22 cellular contexts compared by ENCODE assay signal in genomic region chr3:157624801-157625200, GRCh38.
DNase-seq lines count a peak whose midpoint lies in the region; ATAC-seq, FAIRE-seq and TF ChIP-seq lines count a peak whose summit lies in the region.
"Had no signal": no experiment of that assay in that cellular context is flagged by ENCODE, and none has a peak within 500 bp of the region (broad histone marks: within the 10 kb centered on the region; RNA-seq: fewer than 3 reads in every experiment).

No MANE protein-coding gene starts in this region.

- H3K4me2 ChIP-seq in PC-3 (ENCODE audit: low read length): no peak overlapping the region
- no peak overlapping the region for H3K4me2 ChIP-seq in K562 (ENCODE audit: insufficient read depth, low read length)

- H3K4me3 ChIP-seq in PC-3 (ENCODE audit: low read length): no peak overlapping the region
- H3K4me3 ChIP-seq in K562: no peak overlapping the region
- H3K4me3 ChIP-seq: GM23248, HAP-1 had no signal

- WGBS in K562 (ENCODE audit: insufficient coverage, low coverage, missing lambda C conversion rate): 0% methylated on average over 2 of the region's 2 CpGs

- in situ Hi-C loops in K562 (cut with MboI): loop anchor here (25.0 kb wide), 1 partner anchor 1162 kb away; no protein-coding TSS in a partner anchor

- intact Hi-C loops in PC-3 (cut with micrococcal nuclease): no loop called here
- intact Hi-C loops in K562 (cut with micrococcal nuclease): loop anchor here (10.0 kb wide), 1 partner anchor 440 kb away; no protein-coding TSS in a partner anchor

- DNase-seq in HCEC 1CT (peak; percentile 46), PC-3 (peak; percentile 55), K562 (ENCODE audit: extremely low read depth in 1 of 4, low spot score in 3 of 4) (no peak), HuH-7.5 (ENCODE audit: low spot score) (no peak), NCI-H345 (lab: John Stamatoyannopoulos, UW) (no peak), mucosa of gallbladder (ENCODE audit: low spot score) (no peak)
- DNase-seq: ACHN; BE2C; C1 segment of cervical spinal cord; CD4-positive, CD25-positive, alpha-beta regulatory T cell; CD8-positive, alpha-beta memory T cell; COR-L47; DMS 273 treated with DMSO at 0.1 percent for 48 hours; DMS53; DND-41; GDM1; GM23248 had no signal

- no peaks in the 10 kb centered on the region for H3K9me2 ChIP-seq in PC-3 (replicated peaks; ENCODE audit: low read length)

- BruUV-seq in PC-3 (replicated peaks; lab: Mats Ljungman, UMichigan): no TSS peak
- BruUV-seq in K562 (replicated peaks; lab: Mats Ljungman, UMichigan): no TSS peak

- H3K9ac ChIP-seq in PC-3 (ENCODE audit: low read length) (no peak overlapping the region), K562 (ENCODE audit: insufficient read depth in 1 of 2, low read depth in 2 of 2, low read length in 2 of 2) (no peak overlapping the region)
- H3K9ac ChIP-seq: GM23248 had no signal

- ATAC-seq in PC-3 (peak; percentile 35), K562 (no peak), HG03378 (IDR thresholded peaks at IDR 0.05; ENCODE audit: unreplicated experiment) (no peak)

- FAIRE-seq in K562 (lab: Jason Lieb, UNC): no peak
- FAIRE-seq: A204.1, GM12892, GM18507 had no signal

- H3K27me3 ChIP-seq in PC-3 (ENCODE audit: low read length) (no peaks in the 10 kb centered on the region), K562 (ENCODE audit: control insufficient read depth in 2 of 2, insufficient read depth in 2 of 2, low read length in 2 of 2) (peaks cover 0 to 6% of the 10 kb centered on the region in 2 experiments; a peak in 3 of 5 replicates)
- H3K27me3 ChIP-seq: BE2C had no signal

- CTCF ChIA-PET in PC-3 (lab: Charles Lee) (no interaction called here), K562 (lab: Yijun Ruan, JAX; ENCODE audit: low intra/inter-chr PET ratio) (no interaction called here)

- no peak overlapping the region for H3K27ac ChIP-seq in PC-3 (ENCODE audit: low read length)
- H3K27ac ChIP-seq in K562 (ENCODE audit: extremely low read depth, low read depth, low read length): no peak overlapping the region
- H3K27ac ChIP-seq: GM23248 had no signal

- H3K9me1 ChIP-seq in K562 (ENCODE audit: control insufficient read depth, insufficient read depth, low read length): no peaks in the 10 kb centered on the region

- H4K20me1 ChIP-seq in PC-3 (ENCODE audit: low read length): no peaks in the 10 kb centered on the region
- no peaks in the 10 kb centered on the region for H4K20me1 ChIP-seq in K562 (replicated peaks; ENCODE audit: control insufficient read depth, insufficient read depth, low read length)

- TF ChIP-seq POLR2A in K562 (conservative IDR thresholded peaks at IDR 0.05): no peak

- no peak for TF ChIP-seq EP300 in K562 (IDR thresholded peaks at IDR 0.05; ENCODE audit: low read length)

- H3K9me3 ChIP-seq in PC-3 (ENCODE audit: low read length) (no peaks in the 10 kb centered on the region), K562 (replicated peaks; ENCODE audit: control insufficient read depth, insufficient read depth, low read depth, low read length) (no peaks in the 10 kb centered on the region)
- H3K9me3 ChIP-seq: BE2C, HAP-1 had no signal

- POLR2A ChIA-PET in PC-3 (lab: Charles Lee; ENCODE audit: unreplicated experiment) (no interaction called here), K562 (lab: Yijun Ruan, JAX) (no interaction called here)

- no peaks in the 10 kb centered on the region for H3F3A ChIP-seq in PC-3 (ENCODE audit: low read length, unreplicated experiment)

- H3K79me2 ChIP-seq in PC-3 (ENCODE audit: low read length) (no peaks in the 10 kb centered on the region), K562 (ENCODE audit: control insufficient read depth, insufficient read depth, low read length) (no peaks in the 10 kb centered on the region)

- TF ChIP-seq CTCF in PC-3 (conservative IDR thresholded peaks at IDR 0.05; ENCODE audit: low read depth, low read length) (no peak), K562 (IDR thresholded peaks at IDR 0.05 in 2 of 3, conservative IDR thresholded peaks at IDR 0.05 in 1 of 3; ENCODE audit: insufficient read depth in 2 of 3, low read depth in 1 of 3, low read length in 3 of 3) (no peak)

- H3K4me1 ChIP-seq in PC-3 (ENCODE audit: insufficient read depth, low read length): peaks cover 13% of the 10 kb centered on the region
- no peaks in the 10 kb centered on the region for H3K4me1 ChIP-seq in K562 (replicated peaks in 1 of 2; ENCODE audit: control insufficient read depth in 2 of 2, insufficient read depth in 2 of 2, low read length in 2 of 2)
- H3K4me1 ChIP-seq: BE2C, HAP-1 had no signal

- H2AFZ ChIP-seq in PC-3 (ENCODE audit: low read length): no peak overlapping the region
- no peak overlapping the region for H2AFZ ChIP-seq in K562 (ENCODE audit: low read depth, low read length)
- H2AFZ ChIP-seq: GM23248 had no signal

- no peak for TF ChIP-seq RAD21 in K562 (CRISPR knock-in tag; conservative IDR thresholded peaks at IDR 0.05 in 1 of 2, IDR thresholded peaks at IDR 0.05 in 1 of 2)

- H3K36me3 ChIP-seq in PC-3 (ENCODE audit: low read depth, low read length) (no peaks in the 10 kb centered on the region), K562 (ENCODE audit: control insufficient read depth, insufficient read depth, low read length) (no peaks in the 10 kb centered on the region)
- H3K36me3 ChIP-seq: BE2C, HAP-1 had no signal

TF ChIP-seq in K562, 482 proteins besides CTCF, POLR2A, EP300 and RAD21:
- TF ChIP-seq SUPT5H (IDR thresholded peaks at IDR 0.05): no peak
- peak; percentile 42 for TF ChIP-seq TFE3 (CRISPR knock-in tag; IDR thresholded peaks at IDR 0.05)

Comparison
In these comparisons a context has a peak if more than half of its experiments do, and no peak if none do; other contexts are left out.
1. DNase-seq: peak in HCEC 1CT (single experiment) and PC-3 (single experiment); none in K562 (0 of 4), HuH-7.5 (single experiment), NCI-H345 (single experiment) and mucosa of gallbladder (single experiment).